In genomic region chr4:15778191-15778741, GRCh38 we compare ENCODE assay signal across 8 cellular contexts. TPM values are rescaled to one million over a fixed set of nuclear protein-coding genes. Genes with fewer than 3 reads are reported as not detected.
DNase-seq lines count a peak whose midpoint lies in the region; ATAC-seq and TF ChIP-seq lines count a peak whose summit lies in the region.

CD38 (plus strand) TSS chr4:15778328; CDS start chr4:15778415, 87 bp downstream.

- peak; percentile 34 for DNase-seq in activated T-cell treated with anti-CD3 and anti-CD28 coated beads for 48 hours (ENCODE audit: low read depth)
- no peak for DNase-seq in activated T-cell treated with anti-CD3 and anti-CD28 coated beads, Interleukin-2, amount 50 U/mL, for 1 hour
- DNase-seq in SIG-M5 (lab: John Stamatoyannopoulos, UW), result peak; percentile 1
- DNase-seq in chondrocyte (ENCODE audit: low spot score), result no peak
- peak; percentile 8 to 38 for DNase-seq in lung microvascular endothelial cell (ENCODE audit: low read depth in 2 of 2)
- DNase-seq in stimulated activated naive CD8-positive, alpha-beta T cell treated with anti-CD3 and anti-CD28 coated beads, Interleukin-15, Interleukin-2, amounts not matched to agents 100 U/mL and 50 U/mL, for 24 hours, result peak; percentile 65
- no peak for DNase-seq in ecto neural progenitor cell (ENCODE audit: low spot score)

- no peaks in the 10 kb centered on the region for H3K36me3 Mint-ChIP-seq in chondrocyte (ENCODE audit: low read depth)

- H3K4me1 Mint-ChIP-seq in chondrocyte (ENCODE audit: low read depth), result peaks cover 13% of the 10 kb centered on the region

- ATAC-seq in HG02981 (IDR thresholded peaks at IDR 0.05; ENCODE audit: unreplicated experiment), result peak; percentile 64
- peak; percentile 75 for ATAC-seq in stimulated activated naive CD8-positive, alpha-beta T cell treated with anti-CD3 and anti-CD28 coated beads, Interleukin-15, Interleukin-2, amounts not matched to agents 100 U/mL and 50 U/mL, for 24 hours

- H3K27ac Mint-ChIP-seq in chondrocyte (ENCODE audit: unreplicated experiment), result no peak within 1 kb of the TSS

- no peaks in the 10 kb centered on the region for H3K9me3 Mint-ChIP-seq in chondrocyte (ENCODE audit: low read depth)

- peak within 1 kb of the TSS; percentile 72 for H3K4me3 Mint-ChIP-seq in chondrocyte (ENCODE audit: unreplicated experiment)

- peaks cover 40% of the 10 kb centered on the region for H3K27me3 Mint-ChIP-seq in chondrocyte (ENCODE audit: low read depth)

- no peak for TF ChIP-seq CTCF in chondrocyte (IDR thresholded peaks at IDR 0.05)

RNA-seq across cellular contexts. Expression of gene CD38, which starts in this region (rescaled TPM):
- total RNA-seq in chondrocyte (not detected in 3 replicates), lung microvascular endothelial cell (10.9 and 11.1 TPM in 2 replicates)

Comparison
In these comparisons a context has a peak if more than half of its experiments do, and no peak if none do; other contexts are left out.
1. RNA of gene CD38 (total RNA-seq): 10.9 to 11.1 TPM in lung microvascular endothelial cell; not detected in chondrocyte; every median in the first group is over 10 times any median in the second.
2. DNase-seq: peak in activated T-cell treated with anti-CD3 and anti-CD28 coated beads for 48 hours (single experiment), SIG-M5 (single experiment), lung microvascular endothelial cell (2 of 2) and stimulated activated naive CD8-positive, alpha-beta T cell treated with anti-CD3 and anti-CD28 coated beads, Interleukin-15, Interleukin-2, amounts not matched to agents 100 U/mL and 50 U/mL, for 24 hours (single experiment); none in activated T-cell treated with anti-CD3 and anti-CD28 coated beads, Interleukin-2, amount 50 U/mL, for 1 hour (single experiment), chondrocyte (single experiment) and ecto neural progenitor cell (single experiment).